21 cellular contexts compared by ENCODE assay signal in genomic region chr12:31203261-31203660, GRCh38.
"Had no signal": no experiment of that assay in that cellular context is flagged by ENCODE, and none has a peak within 500 bp of the region (broad histone marks: within the 10 kb centered on the region; RNA-seq: fewer than 3 reads in every experiment).

No MANE protein-coding gene starts in this region.

- ATAC-seq: activated CD8-positive, alpha-beta T cell treated with anti-CD3 and anti-CD28 coated beads, Interleukin-2, amount 10 ng/mL, durations not matched to agents 7 days and 5 days; body of pancreas; T-helper 17 cell; WTC11 had no signal

- H3K27ac ChIP-seq: body of pancreas, cardiac muscle cell, KMS-11 had no signal

- H3K9me3 Mint-ChIP-seq: activated naive CD4-positive, alpha-beta T cell treated with anti-CD3 and anti-CD28 coated beads, Interleukin-2, amount 50 U/mL, for 24 hours had no signal

- H3K4me3 ChIP-seq: body of pancreas, cardiac muscle cell had no signal

- H3K27me3 ChIP-seq: body of pancreas, cardiac muscle cell had no signal

- H3K36me3 Mint-ChIP-seq: activated naive CD4-positive, alpha-beta T cell treated with anti-CD3 and anti-CD28 coated beads, Interleukin-2, amount 50 U/mL, for 24 hours; WTC11 had no signal

- H3K27ac Mint-ChIP-seq: activated CD8-positive, alpha-beta T cell treated with anti-CD3 and anti-CD28 coated beads, Interleukin-2, amount 10 ng/mL, durations not matched to agents 7 days and 5 days; activated naive CD4-positive, alpha-beta T cell treated with anti-CD3 and anti-CD28 coated beads, Interleukin-2, amount 50 U/mL, for 24 hours; T-helper 17 cell; WTC11 had no signal

- H3K4me3 Mint-ChIP-seq: activated CD8-positive, alpha-beta T cell treated with anti-CD3 and anti-CD28 coated beads, Interleukin-2, amount 10 ng/mL, durations not matched to agents 7 days and 5 days; activated naive CD4-positive, alpha-beta T cell treated with anti-CD3 and anti-CD28 coated beads, Interleukin-2, amount 50 U/mL, for 24 hours; T-helper 17 cell; WTC11 had no signal

- H3K9me3 ChIP-seq: body of pancreas had no signal

- DNase-seq: activated CD4-positive, alpha-beta T cell treated with anti-CD3 and anti-CD28 coated beads for 48 hours; activated CD4-positive, alpha-beta T cell treated with anti-CD3 and anti-CD28 coated beads, Interleukin-2, amount 50 U/mL, for 4 hours; activated CD4-positive, CD25-positive, alpha-beta regulatory T cell treated with anti-CD3 and anti-CD28 coated beads, Interleukin-2, amount 50 U/mL, for 72 hours; activated CD8-positive, alpha-beta memory T cell treated with anti-CD3 and anti-CD28 coated beads, Interleukin-2, amount 50 U/mL, for 48 hours; activated CD8-positive, alpha-beta T cell treated with anti-CD3 and anti-CD28 coated beads, Interleukin-2, amount 10 ng/mL, durations not matched to agents 7 days and 5 days; activated T-cell treated with anti-CD3 and anti-CD28 coated beads, Interleukin-2, amount 50 U/mL, for 1 hour; aorta; body of pancreas; MM.1S; NCI-H1105; NCI-H1436; NCI-H187; NCI-H2081; NCI-H510A treated with DMSO at 0.1 percent for 48 hours; SHP77 treated with DMSO at 0.1 percent for 48 hours; T-helper 17 cell; T-helper 9 cell had no signal
